20 cellular contexts compared by ENCODE assay signal in the genomic region with DNA sequence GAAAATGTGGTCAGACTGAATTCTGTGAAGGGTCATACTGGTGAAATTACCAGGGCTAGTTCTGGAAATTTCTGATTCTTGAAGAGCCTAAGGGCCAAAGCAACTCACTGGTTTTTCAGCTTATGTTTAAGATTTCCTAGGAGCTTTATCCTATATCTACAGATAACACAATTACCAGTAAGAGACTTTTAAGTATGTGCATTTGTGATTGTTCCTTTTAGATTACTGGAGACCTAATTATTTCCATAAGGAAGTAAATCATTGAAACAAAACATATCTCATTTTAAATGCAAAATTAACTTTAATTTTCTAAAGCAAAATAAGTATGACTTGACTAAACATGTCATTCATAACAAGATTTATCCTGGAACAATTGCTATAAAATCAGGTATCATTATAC.
"Had no signal": no experiment of that assay in that cellular context is flagged by ENCODE, and none has a peak within 500 bp of the region (broad histone marks: within the 10 kb centered on the region; RNA-seq: fewer than 3 reads in every experiment).

No MANE protein-coding gene starts in this region.

- H3K36me3 ChIP-seq: prostate gland had no signal

- H3K4me3 ChIP-seq: body of pancreas, gastrocnemius medialis, prostate gland, right atrium auricular region, skin epidermis had no signal

- H3K4me1 ChIP-seq: body of pancreas, prostate gland, right atrium auricular region had no signal

- DNase-seq: activated B cell treated with CpG ODN at 0.5 μM for 24 hours; activated CD4-positive, alpha-beta T cell treated with anti-CD3 and anti-CD28 coated beads for 4 hours; activated CD4-positive, alpha-beta T cell treated with anti-CD3 and anti-CD28 coated beads, Interleukin-2, amount 50 U/mL, for 48 hours; activated CD8-positive, alpha-beta memory T cell treated with anti-CD3 and anti-CD28 coated beads, Interleukin-2, amount 50 U/mL, for 48 hours; activated naive CD4-positive, alpha-beta T cell; activated T-cell treated with anti-CD3 and anti-CD28 coated beads, Interleukin-2, amount 50 U/mL, for 4 hours; amniotic stem cell; body of pancreas; dermis blood vessel endothelial cell; effector memory CD8-positive, alpha-beta T cell; gastrocnemius medialis; left ventricle myocardium superior; mammary epithelial cell; stimulated activated CD4-positive, alpha-beta T cell treated with anti-CD3 and anti-CD28 coated beads, Interleukin-2, amount 100 ng/mL, for 48 hours; stimulated activated CD8-positive, alpha-beta memory T cell treated with anti-CD3 and anti-CD28 coated beads, Interleukin-4, amount 100 ng/mL, for 48 hours; stimulated activated naive CD4-positive, alpha-beta T cell; T-helper 9 cell had no signal

- H3K9me3 ChIP-seq: body of pancreas, gastrocnemius medialis, prostate gland, right atrium auricular region had no signal

- H3K27ac ChIP-seq: body of pancreas, gastrocnemius medialis, prostate gland, right atrium auricular region had no signal

- H3K27me3 ChIP-seq: body of pancreas, gastrocnemius medialis, right atrium auricular region had no signal
